In genomic region chr14:24339284-24340151, GRCh38 we compare ENCODE assay signal across 8 cellular contexts. TPM values are rescaled to one million over a fixed set of nuclear protein-coding genes. Genes with fewer than 3 reads are reported as not detected.
DNase-seq lines count a peak whose midpoint lies in the region; ATAC-seq and TF ChIP-seq lines count a peak whose summit lies in the region.

Gene RIPK3 (minus strand): TSS chr14:24339991. CDS start chr14:24339826, 165 bp downstream.

- H3K9me3 ChIP-seq in BLaER1 treated with 17β-estradiol and CSF1 and Interleukin-3, amounts not matched to agents 10 nM and 100 nM (replicated peaks in 1 of 11) = peaks cover 0 to 15% (median 6%) of the 10 kb centered on the region in 11 experiments; a peak in 6 of 22 replicates

- H3K36me3 ChIP-seq in BLaER1 treated with 17β-estradiol and CSF1 and Interleukin-3, amounts not matched to agents 10 nM and 100 nM = peaks cover 0 to 21% (median 0%) of the 10 kb centered on the region in 11 experiments; a peak in 5 of 22 replicates

- DNase-seq in GM20000 (ENCODE audit: low spot score) (peak; percentile 82), activated T-cell treated with anti-CD3 and anti-CD28 coated beads for 1 hour (ENCODE audit: low read depth) (peak; percentile 68), foreskin keratinocyte (peak in 1 of 2 donors; percentile 47), posterior vena cava (ENCODE audit: low spot score) (peak; percentile 85), NCI-H748 treated with DMSO at 0.1 percent for 48 hours (lab: John Stamatoyannopoulos, UW) (no peak)

- peak within 1 kb of the TSS in 7 of 11 experiments; percentile 32 to 67 (median 59); a peak in 11 of 22 replicates for H3K27ac ChIP-seq in BLaER1 treated with 17β-estradiol and CSF1 and Interleukin-3, amounts not matched to agents 10 nM and 100 nM
- no peak within 1 kb of the TSS for H3K27ac ChIP-seq in foreskin keratinocyte

- H3K9ac ChIP-seq in BLaER1 treated with 17β-estradiol and CSF1 and Interleukin-3, amounts not matched to agents 10 nM and 100 nM = peak within 1 kb of the TSS; percentile 39 to 77 (median 59); a peak in 21 of 22 replicates

- H3K27me3 ChIP-seq in BLaER1 treated with 17β-estradiol and CSF1 and Interleukin-3, amounts not matched to agents 10 nM and 100 nM = peaks cover 56 to 73% (median 68%) of the 10 kb centered on the region in 11 experiments
- H3K27me3 ChIP-seq in foreskin keratinocyte = peaks cover 11% of the 10 kb centered on the region

- H3K4me3 ChIP-seq in BLaER1 treated with 17β-estradiol and CSF1 and Interleukin-3, amounts not matched to agents 10 nM and 100 nM = peak within 1 kb of the TSS; percentile 49 to 72 (median 62)

- TF ChIP-seq CTCF in GM20000 (IDR thresholded peaks at IDR 0.05; ENCODE audit: extremely low read depth, missing control alignments) (no peak), foreskin keratinocyte (conservative IDR thresholded peaks at IDR 0.05) (no peak)

- peaks cover 7% of the 10 kb centered on the region for H3K27me3 Mint-ChIP-seq in IgD-negative memory B cell

- ATAC-seq in foreskin keratinocyte (peak; percentile 78), HG03457 (IDR thresholded peaks at IDR 0.05; ENCODE audit: unreplicated experiment) (no peak)

- H3K4me3 Mint-ChIP-seq in IgD-negative memory B cell = peak within 1 kb of the TSS; percentile 94 to 98 (median 96)

- peaks cover 7 to 14% (median 14%) of the 10 kb centered on the region in 3 donors for H3K4me1 Mint-ChIP-seq in IgD-negative memory B cell

- peaks cover 0 to 24% (median 4%) of the 10 kb centered on the region in 11 experiments; a peak in 8 of 22 replicates for H4K20me1 ChIP-seq in BLaER1 treated with 17β-estradiol and CSF1 and Interleukin-3, amounts not matched to agents 10 nM and 100 nM

- H3K36me3 Mint-ChIP-seq in IgD-negative memory B cell = peaks cover 5% of the 10 kb centered on the region

- intact Hi-C loops in posterior vena cava (cut with DNase I) = no loop called here

- peak within 1 kb of the TSS; percentile 72 to 94 (median 89) for H3K4me2 ChIP-seq in BLaER1 treated with 17β-estradiol and CSF1 and Interleukin-3, amounts not matched to agents 10 nM and 100 nM

- H3K9me3 Mint-ChIP-seq in IgD-negative memory B cell = no peaks in the 10 kb centered on the region

- H3K27ac Mint-ChIP-seq in IgD-negative memory B cell = peak within 1 kb of the TSS; percentile 75 to 94 (median 91)

- H3K4me1 ChIP-seq in BLaER1 treated with 17β-estradiol and CSF1 and Interleukin-3, amounts not matched to agents 10 nM and 100 nM = peaks cover 28 to 48% (median 37%) of the 10 kb centered on the region in 10 experiments
- no peaks in the 10 kb centered on the region for H3K4me1 ChIP-seq in foreskin keratinocyte

RNA-seq across cellular contexts. Expression of gene RIPK3, which starts in this region (rescaled TPM):
- polyA plus RNA-seq in IgD-negative memory B cell (14.8 TPM), foreskin keratinocyte (7.8 and 9.4 TPM in 2 replicates)
- total RNA-seq in foreskin keratinocyte (7.9 and 11.7 TPM in 2 replicates), posterior vena cava (1 to 10 TPM; 8.5 to 9.2 TPM)
